Comparison of ENCODE assay signal across 1 cellular context in genomic region chr1:191206808-191207207, GRCh38.
TF ChIP-seq lines count a peak whose summit lies in the region.

No MANE protein-coding gene starts in this region.

TF ChIP-seq in GM23338, 12 proteins besides CTCF, POLR2A, EP300 and RAD21 (continued from another document):
- TF ChIP-seq ZNF462 (CRISPR knock-in tag; IDR thresholded peaks at IDR 0.05) (no peak), EZH2phosphoT487 (IDR thresholded peaks at IDR 0.05; ENCODE audit: unreplicated experiment) (no peak), REST (IDR thresholded peaks at IDR 0.05; ENCODE audit: unreplicated experiment) (no peak), NANOG (IDR thresholded peaks at IDR 0.05; ENCODE audit: borderline replicate concordance) (no peak), POLR2AphosphoS5 (IDR thresholded peaks at IDR 0.05; ENCODE audit: low read depth) (no peak)
